In genomic region chr2:181818036-181818680, GRCh38 we compare ENCODE assay signal across 16 cellular contexts.
A peak's percentile ranks its signal among the peaks of the same experiment; 100 is the strongest.
DNase-seq lines count a peak whose midpoint lies in the region; ATAC-seq, FAIRE-seq and TF ChIP-seq lines count a peak whose summit lies in the region.
"Had no signal": no experiment of that assay in that cellular context is flagged by ENCODE, and none has a peak within 500 bp of the region (broad histone marks: within the 10 kb centered on the region; RNA-seq: fewer than 3 reads in every experiment).

No MANE protein-coding gene starts in this region.

- H3K4me2 ChIP-seq in SK-N-SH, result no peak overlapping the region
- H3K4me2 ChIP-seq: BLaER1 had no signal

- TF ChIP-seq RAD21 in SK-N-SH (IDR thresholded peaks at IDR 0.05; ENCODE audit: low read length), result no peak

- POLR2A ChIA-PET in SK-N-SH (lab: Yijun Ruan, JAX), result no interaction called here

- intact Hi-C loops in kidney (cut with DNase I), result no loop called here
- intact Hi-C loops in pancreas (cut with DNase I), result no loop called here

- TF ChIP-seq EP300 in SK-N-SH (IDR thresholded peaks at IDR 0.05; ENCODE audit: borderline replicate concordance in 1 of 2, low read depth in 1 of 2, low read length in 1 of 2), result no peak

- H3K36me3 ChIP-seq in SK-N-SH (replicated peaks in 1 of 2; ENCODE audit: control insufficient read depth in 1 of 2, insufficient read depth in 2 of 2, low read length in 1 of 2) (no peaks in the 10 kb centered on the region), kidney (ENCODE audit: control insufficient read depth in 1 of 2, insufficient read depth in 2 of 2, low read length in 2 of 2) (no peaks in the 10 kb centered on the region), pancreas (no peaks in the 10 kb centered on the region)
- H3K36me3 ChIP-seq: BLaER1 had no signal

- H3K27me3 ChIP-seq in SK-N-SH (ENCODE audit: insufficient read depth) (no peaks in the 10 kb centered on the region), pancreas (no peaks in the 10 kb centered on the region)
- H3K27me3 ChIP-seq: BLaER1 had no signal

- FAIRE-seq in kidney (lab: Jason Lieb, UNC) (peak; percentile 13), pancreas (lab: Jason Lieb, UNC) (peak; percentile 63)
- FAIRE-seq: GM18507 had no signal

- H4K20me1 ChIP-seq in SK-N-SH (ENCODE audit: insufficient read depth), result no peaks in the 10 kb centered on the region
- H4K20me1 ChIP-seq: BLaER1 had no signal

- DNase-seq in SK-N-SH (no peak), fibroblast of the aortic adventitia (ENCODE audit: low read depth) (peak; percentile 44), kidney (no peak), pancreas (no peak), NCI-H510A treated with DMSO at 0.1 percent for 48 hours (lab: John Stamatoyannopoulos, UW) (no peak)
- DNase-seq in activated effector memory CD4-positive, alpha-beta T cell treated with Interleukin-2 at 50 U/mL for 16 hours, result no peak
- DNase-seq: Caco-2; CD8-positive, alpha-beta memory T cell; GF-D8; GOT3; H9 had no signal

- no peaks in the 10 kb centered on the region for H3K9me2 ChIP-seq in SK-N-SH

- peak overlapping the region in 1 of 2 experiments; percentile 64; a peak in 1 of 4 replicates for H3K27ac ChIP-seq in SK-N-SH (ENCODE audit: low read depth in 2 of 2, low read length in 1 of 2)
- no peak overlapping the region for H3K27ac ChIP-seq in kidney (ENCODE audit: low read depth in 2 of 2, low read length in 2 of 2)
- peak overlapping the region; percentile 5 to 78 (median 41) for H3K27ac ChIP-seq in pancreas
- H3K27ac ChIP-seq: 22Rv1, BLaER1 had no signal

- H3K9me3 ChIP-seq in SK-N-SH (no peaks in the 10 kb centered on the region), kidney (ENCODE audit: control insufficient read depth in 1 of 2, low read length in 2 of 2) (no peaks in the 10 kb centered on the region), pancreas (no peaks in the 10 kb centered on the region)
- H3K9me3 ChIP-seq: BLaER1, Caco-2 had no signal

- WGBS in SK-N-SH (ENCODE audit: low lambda C conversion rate), result 91% methylated on average over 1 of the region's 1 CpG
- 46 to 50% methylated on average over 1 of the region's 1 CpG for WGBS in pancreas, 2 donors

- H3K9ac ChIP-seq in SK-N-SH (no peak overlapping the region), kidney (ENCODE audit: low read length in 2 of 2) (no peak overlapping the region)
- H3K9ac ChIP-seq: BLaER1 had no signal

- CTCF ChIA-PET in SK-N-SH (lab: Yijun Ruan, JAX), result interaction anchor here (0.8 to 1.1 kb wide), 3 partner anchors 13 to 39 kb away, joined by 3 to 5 read pairs (median 3); no protein-coding TSS in a partner anchor

- ATAC-seq in SK-N-SH treated with all-trans-retinoic acid at 6 μM for 48 hours, result no peak; the same call in 2 of the 3 replicates
- no peak for ATAC-seq in pancreas
- no peak for ATAC-seq in GM19395 (IDR thresholded peaks at IDR 0.05; ENCODE audit: unreplicated experiment)

- H3K4me3 ChIP-seq in SK-N-SH (ENCODE audit: low read depth in 2 of 2, low read length in 1 of 2), result no peak overlapping the region
- H3K4me3 ChIP-seq in fibroblast of the aortic adventitia (ENCODE audit: low read depth, low read length), result no peak overlapping the region
- H3K4me3 ChIP-seq in kidney (ENCODE audit: low read length in 2 of 2), result no peak overlapping the region
- H3K4me3 ChIP-seq in pancreas, result no peak overlapping the region
- H3K4me3 ChIP-seq: BLaER1 had no signal

- no peak for TF ChIP-seq CTCF in SK-N-SH (IDR thresholded peaks at IDR 0.05)
- no peak for TF ChIP-seq CTCF in fibroblast of the aortic adventitia (IDR thresholded peaks at IDR 0.05; ENCODE audit: insufficient read depth, low read length)
- no peak for TF ChIP-seq CTCF in kidney (IDR thresholded peaks at IDR 0.05; ENCODE audit: borderline replicate concordance, extremely low read depth, insufficient read depth)
- no peak for TF ChIP-seq CTCF in pancreas (IDR thresholded peaks at IDR 0.05)

- H3K79me2 ChIP-seq in SK-N-SH (ENCODE audit: insufficient read depth), result no peaks in the 10 kb centered on the region

- no peaks in the 10 kb centered on the region for H3F3A ChIP-seq in SK-N-SH (replicated peaks; ENCODE audit: insufficient read depth)

- H3K4me1 ChIP-seq in SK-N-SH (ENCODE audit: control insufficient read depth in 1 of 2, insufficient read depth in 2 of 2, low read depth in 1 of 2, low read length in 1 of 2), result peaks cover 0 to 7% of the 10 kb centered on the region in 2 experiments; a peak in 2 of 4 replicates
- no peaks in the 10 kb centered on the region for H3K4me1 ChIP-seq in kidney (ENCODE audit: control insufficient read depth in 1 of 2, insufficient read depth in 1 of 2, low read depth in 1 of 2, low read length in 2 of 2)
- H3K4me1 ChIP-seq in pancreas, result peaks cover 45 to 84% (median 69%) of the 10 kb centered on the region in 3 donors
- H3K4me1 ChIP-seq: BLaER1 had no signal

- no peak overlapping the region for H2AFZ ChIP-seq in SK-N-SH (ENCODE audit: low read depth)

TF ChIP-seq in SK-N-SH treated with all-trans-retinoic acid at 6 μM for 48 hours, 23 proteins besides CTCF, POLR2A, EP300 and RAD21 (continues in another document):
- TF ChIP-seq ZNF565 (CRISPR knock-in tag; conservative IDR thresholded peaks at IDR 0.05; ENCODE audit: low read depth), result no peak
- no peak for TF ChIP-seq PATZ1 (CRISPR knock-in tag; IDR thresholded peaks at IDR 0.05; ENCODE audit: borderline replicate concordance)
- no peak for TF ChIP-seq RARB (CRISPR knock-in tag; IDR thresholded peaks at IDR 0.05)
- no peak for TF ChIP-seq ARNTL (CRISPR knock-in tag; IDR thresholded peaks at IDR 0.05; ENCODE audit: borderline replicate concordance, low read depth)
- peak; percentile 36; the same call in 1 of the 2 replicates for TF ChIP-seq TCF4 (CRISPR knock-in tag; IDR thresholded peaks at IDR 0.05; ENCODE audit: borderline replicate concordance)
- TF ChIP-seq CSRNP3 (CRISPR knock-in tag; IDR thresholded peaks at IDR 0.05), result 0 out of 2 replicates have a peak, but pooled peaks have one; percentile 28

TF ChIP-seq in SK-N-SH, 30 proteins besides CTCF, POLR2A, EP300 and RAD21:
- no peak for TF ChIP-seq FOXM1 (IDR thresholded peaks at IDR 0.05; ENCODE audit: low read depth)
- TF ChIP-seq RFX5 (IDR thresholded peaks at IDR 0.05; ENCODE audit: low read length), result no peak

Comparison
In these comparisons a context has a peak if more than half of its experiments do, and no peak if none do; other contexts are left out.
1. H3K27ac ChIP-seq: peak in pancreas (4 of 4); none in kidney (0 of 2).